1 cellular context compared by ENCODE assay signal in the genomic region with DNA sequence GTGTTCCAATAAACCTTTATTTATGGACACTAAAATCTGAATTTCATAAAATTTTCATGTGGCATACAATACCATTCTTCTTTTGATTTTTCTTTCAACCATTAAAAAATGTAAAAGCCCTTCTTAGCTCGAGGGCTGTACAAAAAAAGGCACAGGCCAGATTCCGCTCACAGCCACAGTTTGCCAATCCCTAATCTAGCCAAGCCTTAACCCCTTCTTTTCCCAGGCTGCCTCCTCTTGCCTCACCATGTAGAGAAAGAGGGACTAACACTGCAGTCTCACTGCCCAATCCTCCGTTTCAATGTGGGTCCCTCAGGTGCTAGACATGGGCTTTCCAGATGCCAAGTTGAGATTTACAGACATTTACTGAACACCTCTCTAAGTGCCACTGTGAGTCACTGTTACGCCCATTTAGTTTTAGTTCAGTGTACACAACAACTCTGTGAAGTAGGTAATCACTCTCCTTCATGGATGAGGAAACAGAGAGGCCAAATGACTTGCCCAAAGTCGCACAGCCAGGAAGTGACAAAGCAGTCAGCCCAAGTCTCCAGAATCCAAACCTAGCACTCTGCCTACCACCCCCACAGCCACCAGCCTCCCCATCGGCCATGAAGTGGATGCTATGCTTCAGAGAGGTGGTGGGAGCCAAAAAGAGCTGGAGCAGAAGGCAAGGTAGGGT.
TF ChIP-seq lines count a peak whose summit lies in the region.

No MANE protein-coding gene starts in this region.

TF ChIP-seq in GM23338, 12 proteins besides CTCF, POLR2A, EP300 and RAD21 (continued from another document):
- TF ChIP-seq, protein P1, sequence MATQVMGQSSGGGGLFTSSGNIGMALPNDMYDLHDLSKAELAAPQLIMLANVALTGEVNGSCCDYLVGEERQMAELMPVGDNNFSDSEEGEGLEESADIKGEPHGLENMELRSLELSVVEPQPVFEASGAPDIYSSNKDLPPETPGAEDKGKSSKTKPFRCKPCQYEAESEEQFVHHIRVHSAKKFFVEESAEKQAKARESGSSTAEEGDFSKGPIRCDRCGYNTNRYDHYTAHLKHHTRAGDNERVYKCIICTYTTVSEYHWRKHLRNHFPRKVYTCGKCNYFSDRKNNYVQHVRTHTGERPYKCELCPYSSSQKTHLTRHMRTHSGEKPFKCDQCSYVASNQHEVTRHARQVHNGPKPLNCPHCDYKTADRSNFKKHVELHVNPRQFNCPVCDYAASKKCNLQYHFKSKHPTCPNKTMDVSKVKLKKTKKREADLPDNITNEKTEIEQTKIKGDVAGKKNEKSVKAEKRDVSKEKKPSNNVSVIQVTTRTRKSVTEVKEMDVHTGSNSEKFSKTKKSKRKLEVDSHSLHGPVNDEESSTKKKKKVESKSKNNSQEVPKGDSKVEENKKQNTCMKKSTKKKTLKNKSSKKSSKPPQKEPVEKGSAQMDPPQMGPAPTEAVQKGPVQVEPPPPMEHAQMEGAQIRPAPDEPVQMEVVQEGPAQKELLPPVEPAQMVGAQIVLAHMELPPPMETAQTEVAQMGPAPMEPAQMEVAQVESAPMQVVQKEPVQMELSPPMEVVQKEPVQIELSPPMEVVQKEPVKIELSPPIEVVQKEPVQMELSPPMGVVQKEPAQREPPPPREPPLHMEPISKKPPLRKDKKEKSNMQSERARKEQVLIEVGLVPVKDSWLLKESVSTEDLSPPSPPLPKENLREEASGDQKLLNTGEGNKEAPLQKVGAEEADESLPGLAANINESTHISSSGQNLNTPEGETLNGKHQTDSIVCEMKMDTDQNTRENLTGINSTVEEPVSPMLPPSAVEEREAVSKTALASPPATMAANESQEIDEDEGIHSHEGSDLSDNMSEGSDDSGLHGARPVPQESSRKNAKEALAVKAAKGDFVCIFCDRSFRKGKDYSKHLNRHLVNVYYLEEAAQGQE (IDR thresholded peaks at IDR 0.05; ENCODE audit: unreplicated experiment): no peak
TF ChIP-seq in GM23338: peak in this region for 0.
